Comparison of ENCODE assay signal across 22 cellular contexts in genomic region chr1:243320224-243320623, GRCh38.
DNase-seq lines count a peak whose midpoint lies in the region; ATAC-seq, FAIRE-seq and TF ChIP-seq lines count a peak whose summit lies in the region.
"Had no signal": no experiment of that assay in that cellular context is flagged by ENCODE, and none has a peak within 500 bp of the region (broad histone marks: within the 10 kb centered on the region; RNA-seq: fewer than 3 reads in every experiment).

No MANE protein-coding gene starts in this region.

- no peak overlapping the region for H4K91ac ChIP-seq in H9 (ENCODE audit: insufficient read length, low read depth, low read length)

- H3K27ac ChIP-seq in H9 (ENCODE audit: insufficient read length, low read depth, low read length) (no peak overlapping the region), astrocyte (ENCODE audit: low read depth, low read length) (no peak overlapping the region), osteoblast (ENCODE audit: low read depth, low read length) (no peak overlapping the region), upper lobe of left lung (no peak overlapping the region)
- H3K27ac ChIP-seq: A549, BLaER1, HL-60, Peyer's patch had no signal

- H4K8ac ChIP-seq in H9 (replicated peaks; ENCODE audit: insufficient read length, low read depth, low read length), result no peak overlapping the region

- H3K4me2 ChIP-seq in H9 (ENCODE audit: insufficient read depth, insufficient read length, low read length) (no peak overlapping the region), astrocyte (ENCODE audit: low read length) (no peak overlapping the region), osteoblast (ENCODE audit: insufficient read depth, low read length) (no peak overlapping the region)
- H3K4me2 ChIP-seq: A549, BLaER1 had no signal

- H4K20me1 ChIP-seq in H9 (ENCODE audit: control insufficient read depth, insufficient read depth, insufficient read length) (no peaks in the 10 kb centered on the region), astrocyte (ENCODE audit: insufficient read depth, low read length) (no peaks in the 10 kb centered on the region), osteoblast (ENCODE audit: insufficient read depth, low read length) (no peaks in the 10 kb centered on the region)
- H4K20me1 ChIP-seq: BLaER1 had no signal

- H3K27ac Mint-ChIP-seq in H9, result peak overlapping the region in 2 of 3 experiments; percentile 0 to 54; a peak in 3 of 7 replicates
- peak overlapping the region; percentile 2 for H3K27ac Mint-ChIP-seq in astrocyte (ENCODE audit: unreplicated experiment)

- H3K9ac ChIP-seq in H9 (ENCODE audit: extremely low read depth, insufficient read length, low read length), result no peak overlapping the region
- no peak overlapping the region for H3K9ac ChIP-seq in astrocyte (ENCODE audit: low read length)
- H3K9ac ChIP-seq: BLaER1 had no signal

- no peak overlapping the region for H2BK15ac ChIP-seq in H9 (ENCODE audit: low read depth, low read length)

- H3K18ac ChIP-seq in H9 (ENCODE audit: insufficient read length, low read depth, low read length), result no peak overlapping the region

- H3K4me1 Mint-ChIP-seq in H9 (peaks cover 16 to 17% of the 10 kb centered on the region in 2 experiments), astrocyte (ENCODE audit: low read depth, unreplicated experiment) (peaks cover 19% of the 10 kb centered on the region)

- no peak overlapping the region for H3K4me3 ChIP-seq in astrocyte (ENCODE audit: insufficient read depth, low read depth, low read length)
- H3K4me3 ChIP-seq in osteoblast (ENCODE audit: insufficient read depth, low read length), result no peak overlapping the region
- no peak overlapping the region for H3K4me3 ChIP-seq in upper lobe of left lung
- H3K4me3 ChIP-seq: A549, BLaER1, HAP-1, Peyer's patch had no signal

- H3K4me1 ChIP-seq in H9 (ENCODE audit: insufficient read depth, low read length), result no peaks in the 10 kb centered on the region
- peaks cover 5% of the 10 kb centered on the region for H3K4me1 ChIP-seq in astrocyte (ENCODE audit: insufficient read depth, low read length)
- peaks cover 3% of the 10 kb centered on the region for H3K4me1 ChIP-seq in osteoblast (ENCODE audit: insufficient read depth, low read length)
- H3K4me1 ChIP-seq in upper lobe of left lung, result peaks cover 0 to 15% (median 0%) of the 10 kb centered on the region in 4 donors
- H3K4me1 ChIP-seq: A549, BLaER1, Peyer's patch had no signal

- H2BK5ac ChIP-seq in H9 (ENCODE audit: insufficient read length, low read length), result no peak overlapping the region

- no peak for TF ChIP-seq CTCF in H9 (conservative IDR thresholded peaks at IDR 0.05)
- no peak for TF ChIP-seq CTCF in astrocyte (IDR thresholded peaks at IDR 0.05; ENCODE audit: insufficient read depth, low read depth, low read length)
- no peak for TF ChIP-seq CTCF in osteoblast (IDR thresholded peaks at IDR 0.05; ENCODE audit: extremely low read depth, low read depth, low read length)
- TF ChIP-seq CTCF in upper lobe of left lung (IDR thresholded peaks at IDR 0.05), result no peak

- no peak for TF ChIP-seq POLR2A in upper lobe of left lung (IDR thresholded peaks at IDR 0.05)

- H2BK120ac ChIP-seq in H9 (ENCODE audit: low read depth, low read length, poor library complexity, severe bottlenecking), result no peak overlapping the region

- H3K79me1 ChIP-seq in H9 (ENCODE audit: insufficient read depth, low read depth, low read length, poor library complexity, severe bottlenecking), result no peaks in the 10 kb centered on the region

- no peaks in the 10 kb centered on the region for H3K9me3 ChIP-seq in H9 (ENCODE audit: control insufficient read depth, low read depth, low read length)
- no peaks in the 10 kb centered on the region for H3K9me3 ChIP-seq in astrocyte (ENCODE audit: insufficient read depth, low read depth, low read length)
- H3K9me3 ChIP-seq in osteoblast (ENCODE audit: low read depth, low read length), result no peaks in the 10 kb centered on the region
- no peaks in the 10 kb centered on the region for H3K9me3 ChIP-seq in upper lobe of left lung
- H3K9me3 ChIP-seq: A549, BLaER1, HAP-1, Peyer's patch had no signal

- intact Hi-C loops in head of caudate nucleus (cut with DNase I), result loop anchor here (10.0 kb wide), 1 partner anchor 855 kb away; no protein-coding TSS in a partner anchor

- no peak overlapping the region; the same call in 1 of the 2 replicates for H3K14ac ChIP-seq in H9 (ENCODE audit: insufficient read depth, low read length)

- H3K23me2 ChIP-seq in H9 (ENCODE audit: insufficient read length, low read depth, low read length, poor library complexity, severe bottlenecking), result no peaks in the 10 kb centered on the region

- no peaks in the 10 kb centered on the region for H3K79me2 ChIP-seq in H9 (ENCODE audit: insufficient read depth, low read length)
- no peaks in the 10 kb centered on the region for H3K79me2 ChIP-seq in astrocyte (ENCODE audit: insufficient read depth, low read length)
- no peaks in the 10 kb centered on the region for H3K79me2 ChIP-seq in osteoblast (ENCODE audit: insufficient read depth, low read length)

- no peak overlapping the region for H2AFZ ChIP-seq in H9 (ENCODE audit: low read length)
- H2AFZ ChIP-seq in astrocyte (ENCODE audit: low read depth, low read length), result no peak overlapping the region
- H2AFZ ChIP-seq in osteoblast (ENCODE audit: low read length), result no peak overlapping the region

- no peak overlapping the region for H2BK12ac ChIP-seq in H9 (ENCODE audit: insufficient read length, low read depth, low read length)

- no peaks in the 10 kb centered on the region for H3K27me3 ChIP-seq in H9 (ENCODE audit: insufficient read depth, low read length)
- no peaks in the 10 kb centered on the region for H3K27me3 ChIP-seq in astrocyte (ENCODE audit: insufficient read depth, low read length)
- no peaks in the 10 kb centered on the region for H3K27me3 ChIP-seq in osteoblast (ENCODE audit: insufficient read depth, low read length)
- H3K27me3 ChIP-seq in upper lobe of left lung, result no peaks in the 10 kb centered on the region
- H3K27me3 ChIP-seq: BLaER1, Peyer's patch had no signal

- peaks cover 19% of the 10 kb centered on the region for H3K36me3 ChIP-seq in astrocyte (ENCODE audit: insufficient read depth, low read length)
- peaks cover 13% of the 10 kb centered on the region for H3K36me3 ChIP-seq in osteoblast (ENCODE audit: insufficient read depth, low read length)
- peaks cover 4 to 27% (median 8%) of the 10 kb centered on the region in 4 donors for H3K36me3 ChIP-seq in upper lobe of left lung
- H3K36me3 ChIP-seq: HAP-1 had no signal

- H3T11ph ChIP-seq in H9 (ENCODE audit: low read length), result no peak overlapping the region

- H3K9me3 Mint-ChIP-seq in H9, result no peaks in the 10 kb centered on the region
- H3K9me3 Mint-ChIP-seq in astrocyte (ENCODE audit: unreplicated experiment), result peaks cover 2% of the 10 kb centered on the region

- no peak overlapping the region for H3K56ac ChIP-seq in H9 (ENCODE audit: insufficient read length, low read depth, low read length)

- H4K5ac ChIP-seq in H9 (ENCODE audit: insufficient read length, low read depth, low read length), result no peak overlapping the region

- no CpG with 5 or more reads among the region's 7 CpGs for WGBS in H9 (ENCODE audit: extremely low coverage, insufficient read length, low lambda C conversion rate)
- WGBS in upper lobe of left lung, 2 donors, result 84 to 91% methylated on average over 7 of the region's 7 CpGs

- ATAC-seq in upper lobe of left lung (ENCODE audit: low FRiP score in 2 of 2), result no peak
- ATAC-seq: A549, Right ventricle myocardium inferior had no signal

- TF ChIP-seq EP300 in upper lobe of left lung (IDR thresholded peaks at IDR 0.05), result no peak

- no peak overlapping the region for H3K23ac ChIP-seq in H9 (ENCODE audit: insufficient read length, low read depth, low read length)

- DNase-seq in H9 (no peak), astrocyte (ENCODE audit: low read depth) (no peak), islet precursor cell (peak; percentile 62), osteoblast (ENCODE audit: insufficient read length, low spot score, missing footprints) (peak; percentile 14), NCI-H1105 treated with DMSO at 0.1 percent for 48 hours (lab: John Stamatoyannopoulos, UW) (no peak), head of caudate nucleus (no peak), upper lobe of left lung (no peak)
- DNase-seq: CD4-positive, alpha-beta memory T cell; DMS153; GF-D8; Karpas-422; NCI-H1436; NCI-H2029; NCI-H2171; NCI-H446 treated with DMSO at 0.1 percent for 48 hours; NCI-H69; Peyer's patch had no signal

- H2AK5ac ChIP-seq in H9 (ENCODE audit: insufficient read length, low read length), result no peak overlapping the region

- no peak overlapping the region for H2BK20ac ChIP-seq in H9 (ENCODE audit: low read depth, low read length, poor library complexity, severe bottlenecking)

- no peaks in the 10 kb centered on the region for H3K27me3 Mint-ChIP-seq in H9 (ENCODE audit: low read depth)
- H3K27me3 Mint-ChIP-seq in astrocyte (ENCODE audit: low read depth, unreplicated experiment), result no peaks in the 10 kb centered on the region
- H3K27me3 Mint-ChIP-seq: CD4-positive, alpha-beta memory T cell had no signal

- no peak overlapping the region for H3K4ac ChIP-seq in H9 (ENCODE audit: low read depth, low read length)

- H3K36me3 Mint-ChIP-seq in H9 (ENCODE audit: insufficient read depth in 1 of 3, low read depth in 3 of 3) (peaks cover 0 to 5% (median 5%) of the 10 kb centered on the region in 3 experiments; a peak in 4 of 7 replicates), astrocyte (ENCODE audit: low read depth, unreplicated experiment) (peaks cover 10% of the 10 kb centered on the region)

- H3K4me3 Mint-ChIP-seq in H9 (no peak overlapping the region), astrocyte (ENCODE audit: unreplicated experiment) (no peak overlapping the region)
- H3K4me3 Mint-ChIP-seq: CD4-positive, alpha-beta memory T cell had no signal

- FAIRE-seq in astrocyte (lab: Jason Lieb, UNC), result no peak
- FAIRE-seq: A549 had no signal

Comparison
In these comparisons a context has a peak if more than half of its experiments do, and no peak if none do; other contexts are left out.
1. DNase-seq: peak in islet precursor cell (single experiment) and osteoblast (single experiment); none in H9 (single experiment), astrocyte (single experiment), NCI-H1105 treated with DMSO at 0.1 percent for 48 hours (single experiment), head of caudate nucleus (0 of 42) and upper lobe of left lung (0 of 2).